21 cellular contexts compared by ENCODE assay signal in genomic region chr9:78371981-78372380, GRCh38.
"Had no signal": no experiment of that assay in that cellular context is flagged by ENCODE, and none has a peak within 500 bp of the region (broad histone marks: within the 10 kb centered on the region; RNA-seq: fewer than 3 reads in every experiment).

No MANE protein-coding gene starts in this region.

- H3K9ac ChIP-seq: parathyroid adenoma had no signal

- ATAC-seq: natural killer cell treated with Interleukin-12 subunit alpha and Interleukin-12 subunit beta and Interleukin-15 and Interleukin-18, amount 100 ng/mL, for 72 hours; stimulated activated naive B cell treated with anti-CD40 and anti-IgM and Interleukin-4, amounts not matched to agents 10 μg/mL and 1 μg/mL and 100 μg/mL, for 72 hours; upper lobe of right lung had no signal

- H3K4me3 Mint-ChIP-seq: memory B cell; natural killer cell treated with Interleukin-12 subunit alpha and Interleukin-12 subunit beta and Interleukin-15 and Interleukin-18, amount 100 ng/mL, for 72 hours; neural crest cell; stimulated activated naive B cell treated with anti-CD40 and anti-IgM and Interleukin-4, amounts not matched to agents 10 μg/mL and 1 μg/mL and 100 μg/mL, for 72 hours; stimulated activated naive CD8-positive, alpha-beta T cell treated with anti-CD3 and anti-CD28 coated beads, Interleukin-15, Interleukin-2, amounts not matched to agents 100 ng/mL and 50 ng/mL, for 24 hours had no signal

- H3K4me1 ChIP-seq: esophagus squamous epithelium, parathyroid adenoma, right lobe of liver, tibial nerve, upper lobe of right lung, uterus had no signal

- H3K4me3 ChIP-seq: esophagus squamous epithelium, lung, thoracic aorta, tibial nerve, upper lobe of right lung, uterus had no signal

- H3K79me2 ChIP-seq: parathyroid adenoma had no signal

- DNase-seq: cortex of kidney; dorsolateral prefrontal cortex; effector CD4-positive, alpha-beta T cell; erythroblast; esophagus squamous epithelium; right lobe of liver; small intestine; stimulated activated CD4-positive, alpha-beta T cell treated with anti-CD3 and anti-CD28 coated beads, Interleukin-15, amount 100 ng/mL, for 24 hours; stimulated activated CD4-positive, alpha-beta T cell treated with anti-CD3 and anti-CD28 coated beads, Interleukin-2, amount 100 ng/mL, for 48 hours; stimulated activated naive B cell treated with anti-CD40 and anti-IgM and Interleukin-4, amounts not matched to agents 10 μg/mL and 1 μg/mL and 100 μg/mL, for 72 hours; upper lobe of right lung; uterus had no signal

- H3K9me3 Mint-ChIP-seq: memory B cell; natural killer cell treated with Interleukin-12 subunit alpha and Interleukin-12 subunit beta and Interleukin-15 and Interleukin-18, amount 100 ng/mL, for 72 hours; stimulated activated naive B cell treated with anti-CD40 and anti-IgM and Interleukin-4, amounts not matched to agents 10 μg/mL and 1 μg/mL and 100 μg/mL, for 72 hours; stimulated activated naive CD8-positive, alpha-beta T cell treated with anti-CD3 and anti-CD28 coated beads, Interleukin-15, Interleukin-2, amounts not matched to agents 100 ng/mL and 50 ng/mL, for 24 hours had no signal

- H3K4me1 Mint-ChIP-seq: neural crest cell; stimulated activated naive B cell treated with anti-CD40 and anti-IgM and Interleukin-4, amounts not matched to agents 10 μg/mL and 1 μg/mL and 100 μg/mL, for 72 hours had no signal

- H3K27ac Mint-ChIP-seq: memory B cell; natural killer cell treated with Interleukin-12 subunit alpha and Interleukin-12 subunit beta and Interleukin-15 and Interleukin-18, amount 100 ng/mL, for 72 hours; progenitor cell of endocrine pancreas; stimulated activated naive B cell treated with anti-CD40 and anti-IgM and Interleukin-4, amounts not matched to agents 10 μg/mL and 1 μg/mL and 100 μg/mL, for 72 hours; stimulated activated naive CD8-positive, alpha-beta T cell treated with anti-CD3 and anti-CD28 coated beads, Interleukin-15, Interleukin-2, amounts not matched to agents 100 ng/mL and 50 ng/mL, for 24 hours had no signal

- H3K36me3 ChIP-seq: esophagus squamous epithelium, right lobe of liver, thoracic aorta, tibial nerve, upper lobe of right lung, uterus had no signal

- H3K9me3 ChIP-seq: esophagus squamous epithelium, right lobe of liver, thoracic aorta, tibial nerve, upper lobe of right lung, uterus had no signal

- H2AFZ ChIP-seq: parathyroid adenoma had no signal

- H3K27me3 ChIP-seq: right lobe of liver, tibial nerve, uterus had no signal

- H3K27ac ChIP-seq: dorsolateral prefrontal cortex, esophagus squamous epithelium, parathyroid adenoma, thoracic aorta, tibial nerve, upper lobe of right lung, uterus had no signal

- H3K36me3 Mint-ChIP-seq: memory B cell; natural killer cell treated with Interleukin-12 subunit alpha and Interleukin-12 subunit beta and Interleukin-15 and Interleukin-18, amount 100 ng/mL, for 72 hours; stimulated activated naive B cell treated with anti-CD40 and anti-IgM and Interleukin-4, amounts not matched to agents 10 μg/mL and 1 μg/mL and 100 μg/mL, for 72 hours had no signal
